In genomic region chr3:9646800-9647152, GRCh38 we compare ENCODE assay signal across 27 cellular contexts.
"Had no signal": no experiment of that assay in that cellular context is flagged by ENCODE, and none has a peak within 500 bp of the region (broad histone marks: within the 10 kb centered on the region; RNA-seq: fewer than 3 reads in every experiment).

No MANE protein-coding gene starts in this region.

- H3K27ac ChIP-seq: ascending aorta, cardiac muscle cell, Peyer's patch had no signal

- H3K36me3 Mint-ChIP-seq: activated naive CD8-positive, alpha-beta T cell treated with anti-CD3 and anti-CD28 coated beads for 36 hours had no signal

- H3K4me3 ChIP-seq: ascending aorta, cardiac muscle cell, Peyer's patch had no signal

- H3K9me3 Mint-ChIP-seq: activated CD8-positive, alpha-beta T cell treated with anti-CD3 and anti-CD28 coated beads for 36 hours; activated T-cell treated with anti-CD3 and anti-CD28 coated beads, Interleukin-2, amount 50 U/mL, for 72 hours; activated T-helper 17 cell treated with anti-CD3 and anti-CD28 coated beads, Interleukin-2, amount 50 U/mL, for 72 hours; central memory CD8-positive, alpha-beta T cell; T-cell had no signal

- H3K27me3 ChIP-seq: ascending aorta, cardiac muscle cell, Peyer's patch had no signal

- H3K36me3 ChIP-seq: cardiac muscle cell had no signal

- DNase-seq: activated CD4-positive, alpha-beta T cell treated with anti-CD3 and anti-CD28 coated beads, Interleukin-2, amount 10 ng/mL, durations not matched to agents 24 days and 14 days; activated CD4-positive, alpha-beta T cell treated with anti-CD3 and anti-CD28 coated beads, Interleukin-2, amount 50 U/mL, for 4 hours; activated CD8-positive, alpha-beta T cell treated with anti-CD3 and anti-CD28 coated beads for 36 hours; activated effector memory CD4-positive, alpha-beta T cell treated with anti-CD3 and anti-CD28 coated beads, Interleukin-2, amount 50 U/mL, for 16 hours; activated naive CD4-positive, alpha-beta T cell; activated naive CD8-positive, alpha-beta T cell treated with anti-CD3 and anti-CD28 coated beads for 36 hours; activated T-cell treated with anti-CD3 and anti-CD28 coated beads, Interleukin-2, amount 50 U/mL, for 1 hour; activated T-cell treated with anti-CD3 and anti-CD28 coated beads, Interleukin-2, amount 50 U/mL, for 72 hours; amygdala; NCI-H1092 treated with DMSO at 0.1 percent for 48 hours; NCI-H1417 treated with DMSO at 0.1 percent for 48 hours; NCI-H1930; NCI-H2081 treated with DMSO at 0.1 percent for 48 hours; NCI-H226; NCI-H524 treated with DMSO at 0.1 percent for 48 hours; Peyer's patch; RPMI8226; SIG-M5; T-cell; T-helper 17 cell; T1000 had no signal

- H3K9me3 ChIP-seq: ascending aorta, Peyer's patch had no signal

- H3K4me3 Mint-ChIP-seq: activated CD4-positive, alpha-beta T cell treated with anti-CD3 and anti-CD28 coated beads, Interleukin-2, amount 10 ng/mL, durations not matched to agents 24 days and 14 days; activated CD8-positive, alpha-beta T cell treated with anti-CD3 and anti-CD28 coated beads for 36 hours; activated naive CD8-positive, alpha-beta T cell treated with anti-CD3 and anti-CD28 coated beads for 36 hours; activated T-cell treated with anti-CD3 and anti-CD28 coated beads, Interleukin-2, amount 50 U/mL, for 72 hours; activated T-helper 17 cell treated with anti-CD3 and anti-CD28 coated beads, Interleukin-2, amount 50 U/mL, for 72 hours; central memory CD8-positive, alpha-beta T cell; T-cell; T-helper 17 cell had no signal

- H3K27ac Mint-ChIP-seq: activated CD4-positive, alpha-beta T cell treated with anti-CD3 and anti-CD28 coated beads, Interleukin-2, amount 10 ng/mL, durations not matched to agents 24 days and 14 days; activated CD8-positive, alpha-beta T cell treated with anti-CD3 and anti-CD28 coated beads for 36 hours; activated naive CD8-positive, alpha-beta T cell treated with anti-CD3 and anti-CD28 coated beads for 36 hours; activated T-cell treated with anti-CD3 and anti-CD28 coated beads, Interleukin-2, amount 50 U/mL, for 72 hours; activated T-helper 17 cell treated with anti-CD3 and anti-CD28 coated beads, Interleukin-2, amount 50 U/mL, for 72 hours; T-cell; T-helper 17 cell had no signal

- ATAC-seq: activated CD8-positive, alpha-beta T cell treated with anti-CD3 and anti-CD28 coated beads for 36 hours; activated T-cell treated with anti-CD3 and anti-CD28 coated beads, Interleukin-2, amount 50 U/mL, for 72 hours; activated T-helper 17 cell treated with anti-CD3 and anti-CD28 coated beads, Interleukin-2, amount 50 U/mL, for 72 hours; Right ventricle myocardium inferior; SK-N-SH treated with all-trans-retinoic acid at 6 μM for 48 hours; T-cell; T-helper 17 cell had no signal

- H3K27me3 Mint-ChIP-seq: activated CD8-positive, alpha-beta T cell treated with anti-CD3 and anti-CD28 coated beads for 36 hours; activated naive CD8-positive, alpha-beta T cell treated with anti-CD3 and anti-CD28 coated beads for 36 hours; activated T-helper 17 cell treated with anti-CD3 and anti-CD28 coated beads, Interleukin-2, amount 50 U/mL, for 72 hours; central memory CD8-positive, alpha-beta T cell; T-helper 17 cell had no signal
